ENCODE assay signal across 22 cellular contexts in the genomic region with DNA sequence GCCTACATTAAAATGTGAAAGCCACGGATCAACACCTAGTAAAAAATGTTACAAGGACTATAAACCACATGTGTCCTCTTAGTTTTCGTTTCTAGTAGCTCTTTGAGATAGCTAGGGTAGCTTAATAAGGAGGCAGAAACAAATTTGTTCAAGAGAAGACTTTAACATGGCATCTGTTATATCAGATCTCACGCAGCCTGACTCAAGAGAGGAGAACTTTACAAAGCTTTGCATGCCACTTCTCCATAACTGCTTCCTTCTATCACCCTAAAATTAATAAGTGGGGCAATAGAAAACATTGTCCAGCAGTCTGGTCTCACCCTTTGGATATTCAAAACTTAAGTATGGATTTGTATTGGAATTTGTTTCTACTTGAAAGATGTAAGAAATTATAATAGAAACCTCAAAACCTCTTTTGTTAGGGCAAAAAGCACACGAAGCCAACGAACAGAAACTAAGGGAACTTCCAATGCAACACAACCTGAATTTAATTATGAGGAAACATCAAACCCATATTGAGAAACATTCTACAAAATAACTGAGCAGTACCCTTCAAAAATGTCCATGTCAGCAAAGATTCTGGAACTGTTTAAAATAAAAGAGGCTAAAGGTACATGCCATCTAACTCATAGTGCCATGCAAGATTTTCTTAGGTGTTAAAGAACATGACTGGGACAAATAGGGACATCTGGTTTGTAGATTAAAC.
"Had no signal": no experiment of that assay in that cellular context is flagged by ENCODE, and none has a peak within 500 bp of the region (broad histone marks: within the 10 kb centered on the region; RNA-seq: fewer than 3 reads in every experiment).

No MANE protein-coding gene starts in this region.

- ATAC-seq: gastrocnemius medialis, left lung, mucosa of descending colon, sciatic nerve had no signal

- H3K4me2 ChIP-seq: neural progenitor cell, smooth muscle cell had no signal

- H3K36me3 ChIP-seq: esophagus squamous epithelium, gastrocnemius medialis, left lung, neural progenitor cell, stomach, thyroid gland had no signal

- H3K9ac ChIP-seq: neural progenitor cell, parathyroid adenoma had no signal

- H3K27ac ChIP-seq: coronary artery, esophagus squamous epithelium, gastrocnemius medialis, left lung, neural progenitor cell, parathyroid adenoma, stomach, thyroid gland had no signal

- H3K9me3 ChIP-seq: esophagus squamous epithelium, gastrocnemius medialis, left lung, mucosa of descending colon, stomach, thyroid gland had no signal

- DNase-seq: dermis blood vessel endothelial cell; effector memory CD4-positive, alpha-beta T cell; erythroblast; esophagus squamous epithelium; gastrocnemius medialis; head of caudate nucleus; left lung; mesenchymal stem cell; mucosa of descending colon; naive B cell; stimulated activated CD4-positive, alpha-beta T cell treated with anti-CD3 and anti-CD28 coated beads, Interleukin-12 subunit alpha, Interleukin-12 subunit beta, amount 100 ng/mL, for 4 hours; stimulated activated CD4-positive, alpha-beta T cell treated with anti-CD3 and anti-CD28 coated beads, Interleukin-1b, Interleukin-23, amount 100 ng/mL, for 48 hours; stimulated activated CD4-positive, alpha-beta T cell treated with anti-CD3 and anti-CD28 coated beads, Interleukin-4, amount 100 ng/mL, for 1 hour; stimulated activated CD8-positive, alpha-beta memory T cell treated with anti-CD3 and anti-CD28 coated beads, Interleukin-4, amount 100 ng/mL, for 48 hours; stimulated activated naive CD4-positive, alpha-beta T cell; stomach; thyroid gland had no signal

- H2AFZ ChIP-seq: neural progenitor cell, parathyroid adenoma had no signal

- H3K27me3 ChIP-seq: esophagus squamous epithelium, gastrocnemius medialis, left lung, neural progenitor cell, stomach, thyroid gland had no signal

- H3K4me1 ChIP-seq: esophagus squamous epithelium, gastrocnemius medialis, left lung, neural progenitor cell, parathyroid adenoma, stomach, thyroid gland had no signal

- H3K4me3 ChIP-seq: coronary artery, esophagus squamous epithelium, gastrocnemius medialis, left lung, mucosa of descending colon, neural progenitor cell, smooth muscle cell, stomach, thyroid gland had no signal
